Comparison of ENCODE assay signal across 1 cellular context in genomic region chr16:74563828-74564263, GRCh38.
TF ChIP-seq lines count a peak whose summit lies in the region.

No MANE protein-coding gene starts in this region.

TF ChIP-seq in HCT116, 20 proteins besides CTCF, POLR2A, EP300 and RAD21 (continued from another document):
- TF ChIP-seq MAX (IDR thresholded peaks at IDR 0.05), result peak; percentile 91
